24 cellular contexts compared by ENCODE assay signal in genomic region chr10:124625831-124626238, GRCh38.
DNase-seq lines count a peak whose midpoint lies in the region; ATAC-seq and TF ChIP-seq lines count a peak whose summit lies in the region.
"Had no signal": no experiment of that assay in that cellular context is flagged by ENCODE, and none has a peak within 500 bp of the region (broad histone marks: within the 10 kb centered on the region; RNA-seq: fewer than 3 reads in every experiment).

No MANE protein-coding gene starts in this region.

- peak overlapping the region in 4 of 11 experiments; percentile 28 to 47 (median 34); a peak in 4 of 22 replicates for H3K9ac ChIP-seq in BLaER1 treated with 17β-estradiol and CSF1 and Interleukin-3, amounts not matched to agents 10 nM and 100 nM
- H3K9ac ChIP-seq in skeletal muscle tissue (ENCODE audit: low read depth in 1 of 3, low read length in 3 of 3): peak overlapping the region in 1 of 3 donors; percentile 74
- H3K9ac ChIP-seq: GM23248 had no signal

- H3K36me3 Mint-ChIP-seq in T-cell: peaks cover 14% of the 10 kb centered on the region
- H3K36me3 Mint-ChIP-seq: activated naive CD8-positive, alpha-beta T cell had no signal

- H4K20me1 ChIP-seq in BLaER1 treated with 17β-estradiol and CSF1 and Interleukin-3, amounts not matched to agents 10 nM and 100 nM: peaks cover 67 to 100% (median 100%) of the 10 kb centered on the region in 11 experiments; a peak in 21 of 22 replicates

- peaks cover 45 to 75% (median 52%) of the 10 kb centered on the region in 3 donors for H3K4me1 Mint-ChIP-seq in T-cell
- H3K4me1 Mint-ChIP-seq in stimulated activated naive CD8-positive, alpha-beta T cell treated with anti-CD3 and anti-CD28 coated beads, Interleukin-15, amount 100 ng/mL, for 72 hours: peaks cover 44% of the 10 kb centered on the region

- POLR2A ChIA-PET in T-cell (lab: Charles Lee): interaction anchor here in 1 of 2 donors (0.6 kb wide), 1 partner anchor 35 kb away, joined by 4 read pairs; no protein-coding TSS in a partner anchor

- CTCF ChIA-PET in T-cell (lab: Charles Lee): interaction anchor here in 1 of 2 donors (0.8 to 2.5 kb wide), 3 partner anchors 116 to 153 kb away, joined by 3 to 15 read pairs (median 10); no protein-coding TSS in a partner anchor

- peak overlapping the region; percentile 53 to 99 (median 96) for H3K4me2 ChIP-seq in BLaER1 treated with 17β-estradiol and CSF1 and Interleukin-3, amounts not matched to agents 10 nM and 100 nM
- H3K4me2 ChIP-seq: smooth muscle cell had no signal

- H3K27ac ChIP-seq in BLaER1 treated with 17β-estradiol and CSF1 and Interleukin-3, amounts not matched to agents 10 nM and 100 nM: no peak overlapping the region
- H3K27ac ChIP-seq in heart left ventricle (peak overlapping the region in 6 of 12 donors; percentile 33 to 74 (median 45)), skeletal muscle tissue (ENCODE audit: low read depth, low read length) (peak overlapping the region; percentile 65)
- H3K27ac ChIP-seq: brain microvascular endothelial cell, GM23248, WERI-Rb-1 had no signal

- H3K36me3 ChIP-seq in BLaER1 treated with 17β-estradiol and CSF1 and Interleukin-3, amounts not matched to agents 10 nM and 100 nM: peaks cover 0 to 35% (median 0%) of the 10 kb centered on the region in 11 experiments; a peak in 9 of 22 replicates
- peaks cover 0 to 22% (median 5%) of the 10 kb centered on the region in 9 donors for H3K36me3 ChIP-seq in heart left ventricle
- H3K36me3 ChIP-seq in skeletal muscle tissue (ENCODE audit: control insufficient read depth in 3 of 3, insufficient read depth in 3 of 3, low read length in 3 of 3): no peaks in the 10 kb centered on the region
- H3K36me3 ChIP-seq: brain microvascular endothelial cell, transverse colon, WERI-Rb-1 had no signal

- H3K9me3 Mint-ChIP-seq in T-cell: no peaks in the 10 kb centered on the region
- no peaks in the 10 kb centered on the region for H3K9me3 Mint-ChIP-seq in stimulated activated naive CD8-positive, alpha-beta T cell treated with anti-CD3 and anti-CD28 coated beads, Interleukin-15, amount 100 ng/mL, for 72 hours
- H3K9me3 Mint-ChIP-seq: activated CD8-positive, alpha-beta T cell treated with anti-CD3 and anti-CD28 coated beads for 36 hours; activated T-cell treated with anti-CD3 and anti-CD28 coated beads, Interleukin-2, amount 50 U/mL, for 72 hours; CD4-positive, CD25-positive, alpha-beta regulatory T cell; nephron had no signal

- intact Hi-C loops in heart left ventricle (cut with DNase I): loop anchor here in 6 of 10 donors (2.0 to 10.0 kb wide), 5 partner anchors 61 to 116 kb away; partner anchors contain the start of gene FAM53B (in 2 of the 6)

- H3K4me1 ChIP-seq in BLaER1 treated with 17β-estradiol and CSF1 and Interleukin-3, amounts not matched to agents 10 nM and 100 nM: peaks cover 96 to 100% (median 100%) of the 10 kb centered on the region in 10 experiments
- H3K4me1 ChIP-seq in heart left ventricle: peaks cover 7 to 99% (median 87%) of the 10 kb centered on the region in 12 donors
- H3K4me1 ChIP-seq in skeletal muscle tissue (ENCODE audit: control insufficient read depth in 3 of 3, insufficient read depth in 3 of 3, low read length in 3 of 3): peaks cover 79 to 99% (median 88%) of the 10 kb centered on the region in 3 donors

- no peaks in the 10 kb centered on the region for H3K27me3 Mint-ChIP-seq in T-cell
- H3K27me3 Mint-ChIP-seq in stimulated activated naive CD8-positive, alpha-beta T cell treated with anti-CD3 and anti-CD28 coated beads, Interleukin-15, amount 100 ng/mL, for 72 hours: no peaks in the 10 kb centered on the region
- H3K27me3 Mint-ChIP-seq: activated CD8-positive, alpha-beta T cell treated with anti-CD3 and anti-CD28 coated beads for 36 hours; activated naive CD8-positive, alpha-beta T cell; CD4-positive, CD25-positive, alpha-beta regulatory T cell had no signal

- H3K9me3 ChIP-seq in BLaER1 treated with 17β-estradiol and CSF1 and Interleukin-3, amounts not matched to agents 10 nM and 100 nM (replicated peaks in 1 of 11): no peaks in the 10 kb centered on the region
- H3K9me3 ChIP-seq in heart left ventricle (no peaks in the 10 kb centered on the region), skeletal muscle tissue (ENCODE audit: control insufficient read depth in 3 of 3, low read length in 3 of 3) (no peaks in the 10 kb centered on the region)
- H3K9me3 ChIP-seq: transverse colon had no signal

- 47 to 72% (median 66%) methylated on average over 13 to 23 of the region's 23 CpGs for WGBS in heart left ventricle, 4 donors

- H3K27me3 ChIP-seq in BLaER1 treated with 17β-estradiol and CSF1 and Interleukin-3, amounts not matched to agents 10 nM and 100 nM: peaks cover 39 to 66% (median 54%) of the 10 kb centered on the region in 11 experiments
- no peaks in the 10 kb centered on the region for H3K27me3 ChIP-seq in heart left ventricle
- H3K27me3 ChIP-seq in skeletal muscle tissue (ENCODE audit: control insufficient read depth in 3 of 3, insufficient read depth in 3 of 3, low read length in 3 of 3): no peaks in the 10 kb centered on the region
- H3K27me3 ChIP-seq: brain microvascular endothelial cell, transverse colon had no signal

- TF ChIP-seq CTCF in heart left ventricle (IDR thresholded peaks at IDR 0.05): no peak

- no peak overlapping the region for H3K4me3 ChIP-seq in BLaER1 treated with 17β-estradiol and CSF1 and Interleukin-3, amounts not matched to agents 10 nM and 100 nM
- no peak overlapping the region for H3K4me3 ChIP-seq in heart left ventricle
- H3K4me3 ChIP-seq in skeletal muscle tissue (ENCODE audit: low read length in 3 of 3): peak overlapping the region in 1 of 3 donors; percentile 21
- H3K4me3 ChIP-seq: GM23248, smooth muscle cell, transverse colon had no signal

- TF ChIP-seq POLR2A in heart left ventricle (IDR thresholded peaks at IDR 0.05): no peak

- ATAC-seq in T-cell (replicated peaks in 1 of 4): no peak
- peak; percentile 4 to 47 (median 22) for ATAC-seq in heart left ventricle
- no peak for ATAC-seq in stimulated activated naive CD8-positive, alpha-beta T cell treated with anti-CD3 and anti-CD28 coated beads, Interleukin-15, amount 100 ng/mL, for 72 hours

- DNase-seq in T-cell (no peak), heart left ventricle (peak in 3 of 5 donors; percentile 47 to 76 (median 70)), medulla oblongata (ENCODE audit: extremely low spot score) (no peak), DMS153 treated with DMSO at 0.1 percent for 48 hours (lab: John Stamatoyannopoulos, UW; ENCODE audit: unreplicated experiment) (no peak), iPS-NIHi11 (ENCODE audit: low spot score) (no peak)
- no peak for DNase-seq in stimulated activated naive CD8-positive, alpha-beta T cell treated with anti-CD3 and anti-CD28 coated beads, Interleukin-15, amount 100 ng/mL, for 72 hours
- DNase-seq: activated CD8-positive, alpha-beta T cell treated with anti-CD3 and anti-CD28 coated beads for 36 hours; activated T-cell treated with anti-CD3 and anti-CD28 coated beads, Interleukin-2, amount 50 U/mL, for 72 hours; brain microvascular endothelial cell; CD4-positive, CD25-positive, alpha-beta regulatory T cell; DMS53; erythroblast; GM23248; NCI-H446; posterior cingulate gyrus; SHP77; stimulated activated CD4-positive, alpha-beta T cell treated with anti-CD3 and anti-CD28 coated beads, Interleukin-4, amount 100 ng/mL, for 4 hours; transverse colon; WERI-Rb-1 had no signal

- peak overlapping the region; percentile 31 to 91 for H3K27ac Mint-ChIP-seq in T-cell
- no peak overlapping the region for H3K27ac Mint-ChIP-seq in stimulated activated naive CD8-positive, alpha-beta T cell treated with anti-CD3 and anti-CD28 coated beads, Interleukin-15, amount 100 ng/mL, for 72 hours
- H3K27ac Mint-ChIP-seq: activated CD8-positive, alpha-beta T cell treated with anti-CD3 and anti-CD28 coated beads for 36 hours; activated T-cell treated with anti-CD3 and anti-CD28 coated beads, Interleukin-2, amount 50 U/mL, for 72 hours had no signal

- H3K4me3 Mint-ChIP-seq in T-cell: peak overlapping the region in 1 of 3 donors; percentile 50
- no peak overlapping the region for H3K4me3 Mint-ChIP-seq in stimulated activated naive CD8-positive, alpha-beta T cell treated with anti-CD3 and anti-CD28 coated beads, Interleukin-15, amount 100 ng/mL, for 72 hours
- H3K4me3 Mint-ChIP-seq: activated CD8-positive, alpha-beta T cell treated with anti-CD3 and anti-CD28 coated beads for 36 hours; activated naive CD8-positive, alpha-beta T cell; nephron had no signal

Comparison
In these comparisons a context has a peak if more than half of its experiments do, and no peak if none do; other contexts are left out.
1. ATAC-seq: peak in heart left ventricle (4 of 4); none in T-cell (0 of 4) and stimulated activated naive CD8-positive, alpha-beta T cell treated with anti-CD3 and anti-CD28 coated beads, Interleukin-15, amount 100 ng/mL, for 72 hours (single experiment).
2. DNase-seq: peak in heart left ventricle (3 of 5); none in T-cell (0 of 34), stimulated activated naive CD8-positive, alpha-beta T cell treated with anti-CD3 and anti-CD28 coated beads, Interleukin-15, amount 100 ng/mL, for 72 hours (0 of 2), medulla oblongata (single experiment), DMS153 treated with DMSO at 0.1 percent for 48 hours (single experiment) and iPS-NIHi11 (single experiment).
3. H3K27ac Mint-ChIP-seq: peak in T-cell (2 of 2); none in stimulated activated naive CD8-positive, alpha-beta T cell treated with anti-CD3 and anti-CD28 coated beads, Interleukin-15, amount 100 ng/mL, for 72 hours (0 of 2).